ENCODE assay signal across 18 cellular contexts in genomic region chr7:65809982-65810288, GRCh38.
DNase-seq lines count a peak whose midpoint lies in the region; ATAC-seq and TF ChIP-seq lines count a peak whose summit lies in the region.
"Had no signal": no experiment of that assay in that cellular context is flagged by ENCODE, and none has a peak within 500 bp of the region (broad histone marks: within the 10 kb centered on the region; RNA-seq: fewer than 3 reads in every experiment).

No MANE protein-coding gene starts in this region.

- no peak for TF ChIP-seq POLR2A in sigmoid colon (IDR thresholded peaks at IDR 0.05)

- H3K4me1 Mint-ChIP-seq in activated naive CD4-positive, alpha-beta T cell treated with anti-CD3 and anti-CD28 coated beads for 36 hours (ENCODE audit: low read depth), result no peaks in the 10 kb centered on the region
- H3K4me1 Mint-ChIP-seq: activated CD4-positive, alpha-beta T cell treated with anti-CD3 and anti-CD28 coated beads, Interleukin-2, amount 10 ng/mL, durations not matched to agents 7 days and 5 days had no signal

- peaks cover 1% of the 10 kb centered on the region for H3K9me3 Mint-ChIP-seq in activated naive CD4-positive, alpha-beta T cell treated with anti-CD3 and anti-CD28 coated beads for 36 hours
- H3K9me3 Mint-ChIP-seq: HFFc6 had no signal

- H3K9me3 ChIP-seq in sigmoid colon, result no peaks in the 10 kb centered on the region
- H3K9me3 ChIP-seq: Caco-2, psoas muscle had no signal

- no peaks in the 10 kb centered on the region for H3K27me3 Mint-ChIP-seq in activated naive CD4-positive, alpha-beta T cell treated with anti-CD3 and anti-CD28 coated beads for 36 hours (ENCODE audit: low read depth)
- H3K27me3 Mint-ChIP-seq: activated CD4-positive, alpha-beta T cell treated with anti-CD3 and anti-CD28 coated beads, Interleukin-2, amount 10 ng/mL, durations not matched to agents 7 days and 5 days had no signal

- H3K36me3 ChIP-seq in sigmoid colon, result no peaks in the 10 kb centered on the region

- no peak overlapping the region for H3K4me3 Mint-ChIP-seq in activated naive CD4-positive, alpha-beta T cell treated with anti-CD3 and anti-CD28 coated beads for 36 hours
- H3K4me3 Mint-ChIP-seq: activated CD4-positive, alpha-beta T cell treated with anti-CD3 and anti-CD28 coated beads, Interleukin-2, amount 10 ng/mL, durations not matched to agents 7 days and 5 days; HFFc6 had no signal

- 77 to 84% methylated on average over 3 of the region's 3 CpGs for WGBS in sigmoid colon, 2 donors

- no peak for TF ChIP-seq CTCF in sigmoid colon (IDR thresholded peaks at IDR 0.05)

- CTCF ChIA-PET in activated naive CD4-positive, alpha-beta T cell treated with anti-CD3 and anti-CD28 coated beads for 36 hours (lab: Charles Lee), result no interaction called here

- intact Hi-C loops in sigmoid colon (cut with DNase I), result no loop called here
- intact Hi-C loops in activated naive CD4-positive, alpha-beta T cell treated with anti-CD3 and anti-CD28 coated beads for 36 hours (cut with micrococcal nuclease), result no loop called here

- no peak overlapping the region for H3K27ac Mint-ChIP-seq in activated naive CD4-positive, alpha-beta T cell treated with anti-CD3 and anti-CD28 coated beads for 36 hours
- H3K27ac Mint-ChIP-seq: activated CD4-positive, alpha-beta T cell treated with anti-CD3 and anti-CD28 coated beads, Interleukin-2, amount 10 ng/mL, durations not matched to agents 7 days and 5 days; HFFc6 had no signal

- H3K36me3 Mint-ChIP-seq in activated naive CD4-positive, alpha-beta T cell treated with anti-CD3 and anti-CD28 coated beads for 36 hours (ENCODE audit: low read depth), result no peaks in the 10 kb centered on the region

- ATAC-seq in GM19023 (IDR thresholded peaks at IDR 0.05; ENCODE audit: unreplicated experiment), result peak; percentile 47
- ATAC-seq in GM21619 (IDR thresholded peaks at IDR 0.05; ENCODE audit: unreplicated experiment), result peak; percentile 39
- peak; percentile 44 for ATAC-seq in HG03064 (IDR thresholded peaks at IDR 0.05; ENCODE audit: low read depth, unreplicated experiment)
- ATAC-seq: esophagus mucosa, K562, psoas muscle had no signal

- no peaks in the 10 kb centered on the region for H3K27me3 ChIP-seq in sigmoid colon

- H3K4me1 ChIP-seq in sigmoid colon, result no peaks in the 10 kb centered on the region
- H3K4me1 ChIP-seq: Caco-2, psoas muscle had no signal

- no peak overlapping the region for H3K27ac ChIP-seq in sigmoid colon
- H3K27ac ChIP-seq: psoas muscle had no signal

- no peak overlapping the region for H3K4me3 ChIP-seq in sigmoid colon
- H3K4me3 ChIP-seq: K562, psoas muscle had no signal

- DNase-seq in mesenteric fat pad (ENCODE audit: low spot score) (peak; percentile 37), sigmoid colon (no peak), GF-D8 (lab: John Stamatoyannopoulos, UW) (no peak)
- no peak for DNase-seq in activated naive CD4-positive, alpha-beta T cell treated with anti-CD3 and anti-CD28 coated beads for 36 hours
- DNase-seq: activated CD4-positive, alpha-beta T cell treated with anti-CD3 and anti-CD28 coated beads, Interleukin-2, amount 10 ng/mL, durations not matched to agents 7 days and 5 days; activated naive CD4-positive, alpha-beta T cell treated with Interleukin-2 at 50 U/mL for 16 hours; Caco-2; central memory CD4-positive, alpha-beta T cell; HFFc6; mesendoderm; NCI-H2081; psoas muscle; stimulated activated CD4-positive, alpha-beta T cell treated with anti-CD3 and anti-CD28 coated beads, Interleukin-4, amount 100 ng/mL, for 1 hour had no signal

- TF ChIP-seq EP300 in sigmoid colon (IDR thresholded peaks at IDR 0.05), result no peak
